8 cellular contexts compared by ENCODE assay signal in genomic region chr5:149271195-149271716, GRCh38. TPM values are rescaled to one million over a fixed set of nuclear protein-coding genes. Genes with fewer than 3 reads are reported as not detected.
A peak's percentile ranks its signal among the peaks of the same experiment; 100 is the strongest.
DNase-seq lines count a peak whose midpoint lies in the region; ATAC-seq and TF ChIP-seq lines count a peak whose summit lies in the region.

No MANE protein-coding gene starts in this region.

- peak overlapping the region; percentile 86 to 98 (median 93) for H3K4me2 ChIP-seq in BLaER1 treated with 17β-estradiol and CSF1 and Interleukin-3, amounts not matched to agents 10 nM and 100 nM

- peak overlapping the region; percentile 67 to 87 (median 76) for H3K4me3 ChIP-seq in BLaER1 treated with 17β-estradiol and CSF1 and Interleukin-3, amounts not matched to agents 10 nM and 100 nM
- H3K4me3 ChIP-seq in NT2/D1 (ENCODE audit: insufficient read length, low read depth): peak overlapping the region; percentile 59

- no peaks in the 10 kb centered on the region for H3K36me3 Mint-ChIP-seq in effector memory CD8-positive, alpha-beta T cell (ENCODE audit: insufficient read depth)
- peaks cover 2% of the 10 kb centered on the region for H3K36me3 Mint-ChIP-seq in neural crest cell (ENCODE audit: low read depth)

- no peak for ATAC-seq in effector memory CD8-positive, alpha-beta T cell (replicated peaks)
- ATAC-seq in HG02763 (IDR thresholded peaks at IDR 0.05; ENCODE audit: unreplicated experiment): no peak

- H3K4me1 Mint-ChIP-seq in effector memory CD8-positive, alpha-beta T cell (ENCODE audit: low read depth in 2 of 2): peaks cover 7 to 11% of the 10 kb centered on the region in 2 donors
- peaks cover 36% of the 10 kb centered on the region for H3K4me1 Mint-ChIP-seq in neural crest cell

- H4K20me1 ChIP-seq in BLaER1 treated with 17β-estradiol and CSF1 and Interleukin-3, amounts not matched to agents 10 nM and 100 nM: no peaks in the 10 kb centered on the region

- H3K27me3 Mint-ChIP-seq in effector memory CD8-positive, alpha-beta T cell: peaks cover 52 to 71% of the 10 kb centered on the region in 2 donors
- H3K27me3 Mint-ChIP-seq in neural crest cell (ENCODE audit: low read depth): peaks cover 44% of the 10 kb centered on the region

- peak overlapping the region; percentile 79 to 82 for H3K4me3 Mint-ChIP-seq in effector memory CD8-positive, alpha-beta T cell
- peak overlapping the region; percentile 81 for H3K4me3 Mint-ChIP-seq in neural crest cell

- H3K9ac ChIP-seq in BLaER1 treated with 17β-estradiol and CSF1 and Interleukin-3, amounts not matched to agents 10 nM and 100 nM: peak overlapping the region; percentile 62 to 83 (median 76)
- H3K9ac ChIP-seq in NT2/D1 (ENCODE audit: insufficient read length, low read depth): peak overlapping the region; percentile 76

- DNase-seq in NT2/D1 (ENCODE audit: low read depth, low spot score): no peak
- DNase-seq in effector memory CD8-positive, alpha-beta T cell: no peak
- DNase-seq in neural crest cell (ENCODE audit: low read depth, low spot score): peak; percentile 45
- no peak for DNase-seq in GM20000 (ENCODE audit: low spot score)
- no peak for DNase-seq in globus pallidus (ENCODE audit: low spot score)
- DNase-seq in NCI-H2171 treated with DMSO at 0.1 percent for 48 hours (lab: John Stamatoyannopoulos, UW): no peak

- H3K4me1 ChIP-seq in BLaER1 treated with 17β-estradiol and CSF1 and Interleukin-3, amounts not matched to agents 10 nM and 100 nM: peaks cover 20 to 42% (median 26%) of the 10 kb centered on the region in 10 experiments
- no peaks in the 10 kb centered on the region for H3K4me1 ChIP-seq in NT2/D1 (ENCODE audit: insufficient read depth, insufficient read length)

- peaks cover 2 to 8% of the 10 kb centered on the region in 2 donors for H3K9me3 Mint-ChIP-seq in effector memory CD8-positive, alpha-beta T cell
- peaks cover 12% of the 10 kb centered on the region for H3K9me3 Mint-ChIP-seq in neural crest cell

- H3K36me3 ChIP-seq in BLaER1 treated with 17β-estradiol and CSF1 and Interleukin-3, amounts not matched to agents 10 nM and 100 nM: no peaks in the 10 kb centered on the region
- H3K36me3 ChIP-seq in NT2/D1 (ENCODE audit: insufficient read depth, insufficient read length, low read length): no peaks in the 10 kb centered on the region

- no peak overlapping the region for H3K27ac Mint-ChIP-seq in effector memory CD8-positive, alpha-beta T cell
- H3K27ac Mint-ChIP-seq in neural crest cell (ENCODE audit: unreplicated experiment): no peak overlapping the region

- peaks cover 21 to 36% (median 32%) of the 10 kb centered on the region in 11 experiments for H3K27me3 ChIP-seq in BLaER1 treated with 17β-estradiol and CSF1 and Interleukin-3, amounts not matched to agents 10 nM and 100 nM
- peaks cover 21% of the 10 kb centered on the region for H3K27me3 ChIP-seq in NT2/D1 (ENCODE audit: insufficient read depth, insufficient read length)

- TF ChIP-seq CTCF in neural crest cell (conservative IDR thresholded peaks at IDR 0.05) (no peak), GM20000 (IDR thresholded peaks at IDR 0.05; ENCODE audit: extremely low read depth, missing control alignments) (no peak)

- H3K9me3 ChIP-seq in BLaER1 treated with 17β-estradiol and CSF1 and Interleukin-3, amounts not matched to agents 10 nM and 100 nM (replicated peaks in 1 of 11): peaks cover 10 to 17% (median 13%) of the 10 kb centered on the region in 11 experiments
- H3K9me3 ChIP-seq in NT2/D1 (ENCODE audit: insufficient read depth, low read length): no peaks in the 10 kb centered on the region

- H3K27ac ChIP-seq in BLaER1 treated with 17β-estradiol and CSF1 and Interleukin-3, amounts not matched to agents 10 nM and 100 nM: peak overlapping the region in 8 of 11 experiments; percentile 50 to 73 (median 54); a peak in 12 of 22 replicates

RNA-seq across cellular contexts. Expression of gene AFAP1L1, which starts 0.4 kb away (rescaled TPM):
- 11.6 and 13.9 TPM in 2 replicates for total RNA-seq in neural crest cell
